Comparison of ENCODE assay signal across 12 cellular contexts in the genomic region with DNA sequence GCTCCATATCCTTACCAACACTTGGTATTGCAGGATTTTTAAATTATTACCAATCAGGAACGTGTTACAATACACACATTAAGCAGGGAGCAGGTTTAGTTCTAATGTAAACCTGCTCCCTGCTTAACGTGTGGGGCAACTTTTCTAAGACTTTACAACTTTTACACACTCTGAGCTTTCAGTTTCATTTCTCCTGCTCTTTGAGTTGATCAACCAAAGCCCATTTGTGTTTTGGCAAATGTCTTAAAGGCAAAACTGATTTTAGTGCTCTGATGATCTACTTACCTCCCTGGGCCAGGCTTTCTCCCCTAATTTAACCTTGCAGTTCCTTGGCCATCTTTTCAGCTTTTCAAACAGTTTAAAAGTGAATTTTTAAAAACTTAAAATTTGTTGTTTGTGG.
DNase-seq lines count a peak whose midpoint lies in the region; ATAC-seq and TF ChIP-seq lines count a peak whose summit lies in the region.
"Had no signal": no experiment of that assay in that cellular context is flagged by ENCODE, and none has a peak within 500 bp of the region (broad histone marks: within the 10 kb centered on the region; RNA-seq: fewer than 3 reads in every experiment).

No MANE protein-coding gene starts in this region.

- peak; percentile 24 for DNase-seq in activated CD4-positive, alpha-beta T cell treated with anti-CD3 and anti-CD28 coated beads, Interleukin-2, amount 10 ng/mL, durations not matched to agents 7 days and 5 days
- DNase-seq in activated CD4-positive, alpha-beta T cell treated with anti-CD3 and anti-CD28 coated beads, Interleukin-2, amount 50 U/mL, for 1 hour: no peak
- DNase-seq in natural killer cell (no peak), NCI-H1092 treated with DMSO at 0.1 percent for 48 hours (lab: John Stamatoyannopoulos, UW) (no peak), dermis blood vessel endothelial cell (no peak), retina (no peak)
- DNase-seq: activated naive CD4-positive, alpha-beta T cell treated with anti-CD3 and anti-CD28 coated beads for 36 hours; effector CD8-positive, alpha-beta T cell; NCI-H69; stimulated activated CD8-positive, alpha-beta memory T cell treated with anti-CD3 and anti-CD28 coated beads, Interleukin-4, amount 100 ng/mL, for 48 hours had no signal

- TF ChIP-seq CTCF in natural killer cell (IDR thresholded peaks at IDR 0.05): no peak

- H3K36me3 Mint-ChIP-seq in activated CD4-positive, alpha-beta T cell treated with anti-CD3 and anti-CD28 coated beads, Interleukin-2, amount 10 ng/mL, durations not matched to agents 7 days and 5 days (ENCODE audit: low read depth): peaks cover 21% of the 10 kb centered on the region
- H3K36me3 Mint-ChIP-seq in natural killer cell: no peaks in the 10 kb centered on the region

- peak overlapping the region; percentile 25 for H3K4me3 Mint-ChIP-seq in activated CD4-positive, alpha-beta T cell treated with anti-CD3 and anti-CD28 coated beads, Interleukin-2, amount 10 ng/mL, durations not matched to agents 7 days and 5 days
- peak overlapping the region; percentile 41 for H3K4me3 Mint-ChIP-seq in natural killer cell
- H3K4me3 Mint-ChIP-seq: activated naive CD4-positive, alpha-beta T cell treated with anti-CD3 and anti-CD28 coated beads for 36 hours had no signal

- CTCF ChIA-PET in activated CD4-positive, alpha-beta T cell treated with anti-CD3 and anti-CD28 coated beads, Interleukin-2, amount 10 ng/mL, durations not matched to agents 7 days and 5 days (lab: Charles Lee): interaction anchor here (0.6 kb wide), 1 partner anchor 44 kb away, joined by 3 read pairs; no protein-coding TSS in a partner anchor

- H3K9me3 Mint-ChIP-seq in activated CD4-positive, alpha-beta T cell treated with anti-CD3 and anti-CD28 coated beads, Interleukin-2, amount 10 ng/mL, durations not matched to agents 7 days and 5 days: no peaks in the 10 kb centered on the region
- H3K9me3 Mint-ChIP-seq in natural killer cell: no peaks in the 10 kb centered on the region
- H3K9me3 Mint-ChIP-seq: activated naive CD4-positive, alpha-beta T cell treated with anti-CD3 and anti-CD28 coated beads for 36 hours had no signal

- H3K4me1 Mint-ChIP-seq in activated CD4-positive, alpha-beta T cell treated with anti-CD3 and anti-CD28 coated beads, Interleukin-2, amount 10 ng/mL, durations not matched to agents 7 days and 5 days: peaks cover 47% of the 10 kb centered on the region
- peaks cover 65 to 75% of the 10 kb centered on the region in 2 donors for H3K4me1 Mint-ChIP-seq in natural killer cell

- peak overlapping the region; percentile 86 for H3K27ac Mint-ChIP-seq in activated CD4-positive, alpha-beta T cell treated with anti-CD3 and anti-CD28 coated beads, Interleukin-2, amount 10 ng/mL, durations not matched to agents 7 days and 5 days
- H3K27ac Mint-ChIP-seq in natural killer cell: peak overlapping the region; percentile 60 to 83
- H3K27ac Mint-ChIP-seq: activated naive CD4-positive, alpha-beta T cell treated with anti-CD3 and anti-CD28 coated beads for 36 hours had no signal

- ATAC-seq in GM21786 (IDR thresholded peaks at IDR 0.05; ENCODE audit: unreplicated experiment) (peak; percentile 93), HG03565 (IDR thresholded peaks at IDR 0.05; ENCODE audit: unreplicated experiment) (peak; percentile 55), natural killer cell (peak in 2 of 3 donors; percentile 75)

- POLR2A ChIA-PET in activated CD4-positive, alpha-beta T cell treated with anti-CD3 and anti-CD28 coated beads, Interleukin-2, amount 10 ng/mL, durations not matched to agents 7 days and 5 days (lab: Charles Lee): interaction anchor here (0.6 kb wide), 1 partner anchor 88 kb away, joined by 3 read pairs; no protein-coding TSS in a partner anchor

- no peaks in the 10 kb centered on the region for H3K27me3 Mint-ChIP-seq in activated CD4-positive, alpha-beta T cell treated with anti-CD3 and anti-CD28 coated beads, Interleukin-2, amount 10 ng/mL, durations not matched to agents 7 days and 5 days
- H3K27me3 Mint-ChIP-seq in natural killer cell (ENCODE audit: low read depth in 2 of 2): no peaks in the 10 kb centered on the region

- intact Hi-C loops in natural killer cell (cut with micrococcal nuclease): no loop called here
